ENCODE assay signal across 8 cellular contexts in genomic region chr4:139528377-139529005, GRCh38.
DNase-seq lines count a peak whose midpoint lies in the region; ATAC-seq lines count a peak whose summit lies in the region.

No MANE protein-coding gene starts in this region.

- peak; percentile 71 for ATAC-seq in GM21515 (IDR thresholded peaks at IDR 0.05; ENCODE audit: unreplicated experiment)

- peak; percentile 60 for DNase-seq in D341Med (ENCODE audit: low spot score)
- peak; percentile 68 for DNase-seq in HS-5 (ENCODE audit: low read depth)
- peak; percentile 93 for DNase-seq in fibroblast of peridontal ligament (ENCODE audit: extremely low read depth)
- peak; percentile 76 for DNase-seq in stromal cell of bone marrow (ENCODE audit: low read depth)
- no peak for DNase-seq in stimulated activated CD4-positive, alpha-beta T cell treated with anti-CD3 and anti-CD28 coated beads, Interleukin-12 subunit alpha, Interleukin-12 subunit beta, amount 100 ng/mL, for 4 hours
- DNase-seq in hypothalamus (lab: John Stamatoyannopoulos, UW) = no peak
- no peak for DNase-seq in foreskin melanocyte

Comparison
In these comparisons a context has a peak if more than half of its experiments do, and no peak if none do; other contexts are left out.
1. DNase-seq: peak in D341Med (single experiment), HS-5 (single experiment), fibroblast of peridontal ligament (single experiment) and stromal cell of bone marrow (single experiment); none in stimulated activated CD4-positive, alpha-beta T cell treated with anti-CD3 and anti-CD28 coated beads, Interleukin-12 subunit alpha, Interleukin-12 subunit beta, amount 100 ng/mL, for 4 hours (single experiment), hypothalamus (0 of 51) and foreskin melanocyte (single experiment).